ENCODE assay signal across 2 cellular contexts in the genomic region with DNA sequence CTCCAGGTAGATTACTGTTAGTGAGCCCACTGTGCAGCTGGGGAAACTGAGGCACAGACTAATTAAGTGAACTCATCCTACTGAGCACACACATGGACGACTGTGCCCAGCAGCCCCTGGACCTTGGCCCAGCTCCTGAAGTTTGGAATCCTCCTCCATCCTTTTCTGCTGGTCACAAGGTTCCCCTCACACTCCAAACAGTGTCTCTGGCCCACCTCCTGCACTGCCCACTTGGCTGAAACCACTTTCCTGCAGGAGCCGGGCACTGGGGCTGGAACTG.
TF ChIP-seq lines count a peak whose summit lies in the region.

No MANE protein-coding gene starts in this region.

TF ChIP-seq in SK-N-SH, 30 proteins besides CTCF, POLR2A, EP300 and RAD21:
- TF ChIP-seq TAF1 (IDR thresholded peaks at IDR 0.05; ENCODE audit: borderline replicate concordance, low read depth, low read length) (no peak), SIN3A (IDR thresholded peaks at IDR 0.05; ENCODE audit: borderline replicate concordance, low read depth, low read length) (no peak), FOXJ3 (CRISPR knock-in tag; IDR thresholded peaks at IDR 0.05) (no peak), ELF1 (IDR thresholded peaks at IDR 0.05) (no peak), PBX3 (IDR thresholded peaks at IDR 0.05) (no peak), GATA2 (CRISPR knock-in tag; IDR thresholded peaks at IDR 0.05) (no peak), RCOR1 (IDR thresholded peaks at IDR 0.05; ENCODE audit: low read length) (no peak), YY1 (IDR thresholded peaks at IDR 0.05; ENCODE audit: low read depth) (no peak), NRF1 (IDR thresholded peaks at IDR 0.05; ENCODE audit: low read depth, low read length) (no peak), TCF12 (IDR thresholded peaks at IDR 0.05) (no peak), SMC3 (IDR thresholded peaks at IDR 0.05; ENCODE audit: low read depth, low read length) (no peak), USF2 (IDR thresholded peaks at IDR 0.05; ENCODE audit: borderline replicate concordance, low read depth, low read length) (no peak)
- TF ChIP-seq, protein P1, sequence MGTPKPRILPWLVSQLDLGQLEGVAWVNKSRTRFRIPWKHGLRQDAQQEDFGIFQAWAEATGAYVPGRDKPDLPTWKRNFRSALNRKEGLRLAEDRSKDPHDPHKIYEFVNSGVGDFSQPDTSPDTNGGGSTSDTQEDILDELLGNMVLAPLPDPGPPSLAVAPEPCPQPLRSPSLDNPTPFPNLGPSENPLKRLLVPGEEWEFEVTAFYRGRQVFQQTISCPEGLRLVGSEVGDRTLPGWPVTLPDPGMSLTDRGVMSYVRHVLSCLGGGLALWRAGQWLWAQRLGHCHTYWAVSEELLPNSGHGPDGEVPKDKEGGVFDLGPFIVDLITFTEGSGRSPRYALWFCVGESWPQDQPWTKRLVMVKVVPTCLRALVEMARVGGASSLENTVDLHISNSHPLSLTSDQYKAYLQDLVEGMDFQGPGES (IDR thresholded peaks at IDR 0.05; ENCODE audit: low read depth, low read length), result no peak

TF ChIP-seq in SK-N-SH treated with all-trans-retinoic acid at 6 μM for 48 hours, 23 proteins besides CTCF, POLR2A, EP300 and RAD21:
- no peak for TF ChIP-seq ZC3H10 (CRISPR knock-in tag; IDR thresholded peaks at IDR 0.05)
